19 cellular contexts compared by ENCODE assay signal in genomic region chr1:35595684-35596083, GRCh38. TPM values are rescaled to one million over a fixed set of nuclear protein-coding genes. Genes with fewer than 3 reads are reported as not detected.
DNase-seq lines count a peak whose midpoint lies in the region; ATAC-seq and TF ChIP-seq lines count a peak whose summit lies in the region.
"Had no signal": no experiment of that assay in that cellular context is flagged by ENCODE, and none has a peak within 500 bp of the region (broad histone marks: within the 10 kb centered on the region; RNA-seq: fewer than 3 reads in every experiment).

No MANE protein-coding gene starts in this region.

- no peak overlapping the region for H4K8ac ChIP-seq in neuronal stem cell (ENCODE audit: low read depth, low read length)

- peaks cover 12% of the 10 kb centered on the region for H3K4me1 Mint-ChIP-seq in activated CD8-positive, alpha-beta memory T cell treated with anti-CD3 and anti-CD28 coated beads, Interleukin-2, amount 10 ng/mL, durations not matched to agents 7 days and 5 days

- H3K9me3 ChIP-seq in Panc1 (ENCODE audit: control insufficient read depth, insufficient read depth, low read depth, low read length) (no peaks in the 10 kb centered on the region), neuronal stem cell (replicated peaks in 1 of 2; ENCODE audit: control insufficient read depth in 2 of 2, insufficient read depth in 1 of 2, low read depth in 1 of 2, low read length in 2 of 2) (no peaks in the 10 kb centered on the region)
- H3K9me3 ChIP-seq: BLaER1 had no signal

- TF ChIP-seq CTCF in Panc1 (IDR thresholded peaks at IDR 0.05) = no peak
- no peak for TF ChIP-seq CTCF in foreskin fibroblast (IDR thresholded peaks at IDR 0.05; ENCODE audit: low read depth, low read length)

- peaks cover 4% of the 10 kb centered on the region for H3K36me3 ChIP-seq in Panc1 (ENCODE audit: control insufficient read depth, insufficient read depth, low read length)
- H3K36me3 ChIP-seq in neuronal stem cell (replicated peaks in 1 of 2; ENCODE audit: control insufficient read depth in 2 of 2, insufficient read depth in 2 of 2, low read length in 2 of 2) = peaks cover 5 to 29% of the 10 kb centered on the region in 2 donors

- H2BK12ac ChIP-seq in neuronal stem cell (ENCODE audit: low read length) = no peak overlapping the region

- no peak overlapping the region for H3K4me3 ChIP-seq in Panc1 (ENCODE audit: low read depth in 2 of 2, low read length in 2 of 2)
- peak overlapping the region in 1 of 2 donors; percentile 22 for H3K4me3 ChIP-seq in neuronal stem cell (ENCODE audit: low read length in 2 of 2)
- H3K4me3 ChIP-seq in foreskin fibroblast (ENCODE audit: low read depth in 1 of 2, low read length in 2 of 2) = no peak overlapping the region
- H3K4me3 ChIP-seq: BLaER1 had no signal

- H3K27ac Mint-ChIP-seq in activated CD8-positive, alpha-beta memory T cell treated with anti-CD3 and anti-CD28 coated beads, Interleukin-2, amount 10 ng/mL, durations not matched to agents 7 days and 5 days = no peak overlapping the region

- H3K79me1 ChIP-seq in neuronal stem cell (ENCODE audit: low read depth, low read length) = no peaks in the 10 kb centered on the region

- H3K27me3 Mint-ChIP-seq in activated CD8-positive, alpha-beta memory T cell treated with anti-CD3 and anti-CD28 coated beads, Interleukin-2, amount 10 ng/mL, durations not matched to agents 7 days and 5 days = no peaks in the 10 kb centered on the region
- H3K27me3 Mint-ChIP-seq: CD8-positive, alpha-beta memory T cell had no signal

- BruUV-seq in Panc1 (replicated peaks; lab: Mats Ljungman, UMichigan) = no TSS peak

- no peak overlapping the region for H3K18ac ChIP-seq in neuronal stem cell (ENCODE audit: low read length)

- no peak overlapping the region for H2AFZ ChIP-seq in neuronal stem cell (ENCODE audit: low read length)

- H3K4ac ChIP-seq in neuronal stem cell (ENCODE audit: low read length) = no peak overlapping the region

- WGBS in neuronal stem cell (ENCODE audit: extremely low coverage in 2 of 2, insufficient read length in 2 of 2, insufficient replicate concordance in 1 of 2), 2 donors = no CpG with 5 or more reads among the region's 7 CpGs

- no peak for ATAC-seq in activated CD8-positive, alpha-beta memory T cell treated with anti-CD3 and anti-CD28 coated beads, Interleukin-2, amount 10 ng/mL, durations not matched to agents 7 days and 5 days
- peak; percentile 18; the same call in 1 of the 2 replicates for ATAC-seq in Panc1

- H3K27ac ChIP-seq in Panc1 (ENCODE audit: low read length) (no peak overlapping the region), neuronal stem cell (replicated peaks; ENCODE audit: low read length) (no peak overlapping the region)
- H3K27ac ChIP-seq: BLaER1 had no signal

- H3K27me3 ChIP-seq in Panc1 (ENCODE audit: control insufficient read depth, insufficient read depth, low read length) (no peaks in the 10 kb centered on the region), neuronal stem cell (ENCODE audit: control insufficient read depth in 3 of 3, insufficient read depth in 3 of 3, low read depth in 1 of 3, low read length in 3 of 3) (no peaks in the 10 kb centered on the region)
- H3K27me3 ChIP-seq: BLaER1 had no signal

- H3K4me2 ChIP-seq in neuronal stem cell (ENCODE audit: insufficient read depth, low read length, poor library complexity, severe bottlenecking) = no peak overlapping the region
- H3K4me2 ChIP-seq: BLaER1 had no signal

- peak overlapping the region; percentile 65 for H3K9ac ChIP-seq in neuronal stem cell (ENCODE audit: low read depth, low read length, poor library complexity)
- H3K9ac ChIP-seq: BLaER1 had no signal

- no peak overlapping the region for H3K4me3 Mint-ChIP-seq in activated CD8-positive, alpha-beta memory T cell treated with anti-CD3 and anti-CD28 coated beads, Interleukin-2, amount 10 ng/mL, durations not matched to agents 7 days and 5 days
- H3K4me3 Mint-ChIP-seq: CD8-positive, alpha-beta memory T cell had no signal

- H2BK5ac ChIP-seq in neuronal stem cell (ENCODE audit: low read length) = no peak overlapping the region

- H2BK120ac ChIP-seq in neuronal stem cell (ENCODE audit: low read depth, low read length) = no peak overlapping the region

- H2BK15ac ChIP-seq in neuronal stem cell (ENCODE audit: low read length) = no peak overlapping the region

- H2AK5ac ChIP-seq in neuronal stem cell (ENCODE audit: low read depth, low read length) = no peak overlapping the region

- intact Hi-C loops in Panc1 (cut with micrococcal nuclease; ENCODE audit: unreplicated experiment) = no loop called here

- no peak overlapping the region for H3K14ac ChIP-seq in neuronal stem cell (ENCODE audit: low read length)

- POLR2A ChIA-PET in Panc1 (lab: Charles Lee) = no interaction called here

- CTCF ChIA-PET in activated CD8-positive, alpha-beta memory T cell treated with anti-CD3 and anti-CD28 coated beads, Interleukin-2, amount 10 ng/mL, durations not matched to agents 7 days and 5 days (lab: Charles Lee) = no interaction called here
- CTCF ChIA-PET in Panc1 (lab: Charles Lee) = no interaction called here

- in situ Hi-C loops in Panc1 (cut with HindIII; ENCODE audit: low pct_unique_long_range_greater_than_20kb, low sequenced_read_pairs) = no loop called here

- peaks cover 8% of the 10 kb centered on the region for H3K36me3 Mint-ChIP-seq in activated CD8-positive, alpha-beta memory T cell treated with anti-CD3 and anti-CD28 coated beads, Interleukin-2, amount 10 ng/mL, durations not matched to agents 7 days and 5 days

- no peaks in the 10 kb centered on the region for H3K9me3 Mint-ChIP-seq in activated CD8-positive, alpha-beta memory T cell treated with anti-CD3 and anti-CD28 coated beads, Interleukin-2, amount 10 ng/mL, durations not matched to agents 7 days and 5 days (ENCODE audit: low read depth)
- H3K9me3 Mint-ChIP-seq: CD8-positive, alpha-beta memory T cell had no signal

- H3K4me1 ChIP-seq in Panc1 (ENCODE audit: control insufficient read depth, insufficient read depth, low read length) = no peaks in the 10 kb centered on the region
- no peaks in the 10 kb centered on the region for H3K4me1 ChIP-seq in neuronal stem cell (ENCODE audit: control insufficient read depth in 2 of 2, insufficient read depth in 1 of 2, low read depth in 1 of 2, low read length in 2 of 2)

- peak; percentile 11 for DNase-seq in activated CD8-positive, alpha-beta memory T cell treated with anti-CD3 and anti-CD28 coated beads, Interleukin-2, amount 10 ng/mL, durations not matched to agents 7 days and 5 days
- no peak for DNase-seq in activated CD8-positive, alpha-beta memory T cell treated with anti-CD3 and anti-CD28 coated beads, Interleukin-2, amount 50 U/mL, for 48 hours
- no peak for DNase-seq in Panc1 (ENCODE audit: low read depth, low spot score)
- no peak for DNase-seq in neuronal stem cell (ENCODE audit: low spot score)
- DNase-seq in foreskin fibroblast = no peak
- no peak for DNase-seq in stimulated activated CD4-positive, alpha-beta T cell treated with anti-CD3 and anti-CD28 coated beads, Interleukin-2, amount 100 ng/mL, for 48 hours
- DNase-seq: CD8-positive, alpha-beta memory T cell; DMS79; KBM-7; MV-4-11; NCI-H1417 treated with DMSO at 0.1 percent for 48 hours; NCI-H2029; NCI-H2171; NCI-H446; OCI-M1; RPMI8226 had no signal

- no peak overlapping the region for H4K91ac ChIP-seq in neuronal stem cell (ENCODE audit: low read depth, low read length, poor library complexity)

- no peak overlapping the region for H3K23ac ChIP-seq in neuronal stem cell (ENCODE audit: low read depth, low read length, poor library complexity)

RNA-seq across cellular contexts. Expression of gene TFAP2E, which starts 22.6 kb away (rescaled TPM):
- total RNA-seq in activated CD8-positive, alpha-beta memory T cell treated with anti-CD3 and anti-CD28 coated beads, Interleukin-2, amount 10 ng/mL, durations not matched to agents 7 days and 5 days = 1 to 10 TPM in 1 of 2 experiments, under 1 TPM in 1; 0.68 to 1.0 TPM
- total RNA-seq in Panc1 (2021; ENCODE audit: unreplicated experiment) = 3.2 TPM
- polyA plus RNA-seq in Panc1 (2012; ENCODE audit: insufficient read length) = 2.9 TPM
- 0.25 TPM for polyA plus RNA-seq in neuronal stem cell (2013, experiment 1 of 2)
- polyA plus RNA-seq in neuronal stem cell (2013, experiment 2 of 2) = 0.24 TPM
- total RNA-seq: A172, G401 had no signal

RNA-seq across cellular contexts. Expression of gene NCDN, which starts 38.1 kb away (rescaled TPM):
- total RNA-seq in activated CD8-positive, alpha-beta memory T cell treated with anti-CD3 and anti-CD28 coated beads, Interleukin-2, amount 10 ng/mL, durations not matched to agents 7 days and 5 days = 10 to 100 TPM; 20.1 to 31.7 TPM
- 64.1 TPM for total RNA-seq in Panc1 (2021; ENCODE audit: unreplicated experiment)
- polyA plus RNA-seq in Panc1 (2012; ENCODE audit: insufficient read length) = 75.4 TPM
- polyA plus RNA-seq in neuronal stem cell (2013, experiment 1 of 2) = 9.2 TPM
- polyA plus RNA-seq in neuronal stem cell (2013, experiment 2 of 2) = 9.4 TPM

RNA-seq across cellular contexts. Expression of gene KIAA0319L, which starts 38.5 kb away (rescaled TPM):
- total RNA-seq in activated CD8-positive, alpha-beta memory T cell treated with anti-CD3 and anti-CD28 coated beads, Interleukin-2, amount 10 ng/mL, durations not matched to agents 7 days and 5 days = 10 to 100 TPM; 36.0 to 45.7 TPM
- total RNA-seq in Panc1 (2021; ENCODE audit: unreplicated experiment) = 60.0 TPM
- 42.7 TPM for polyA plus RNA-seq in Panc1 (2012; ENCODE audit: insufficient read length)
- polyA plus RNA-seq in neuronal stem cell (2013, experiment 1 of 2) = 28.2 TPM
- 29.4 TPM for polyA plus RNA-seq in neuronal stem cell (2013, experiment 2 of 2)

RNA-seq across cellular contexts. Expression of gene PSMB2, which starts 45.6 kb away (rescaled TPM):
- 100 to 1,000 TPM in 1 of 2 experiments, 10 to 100 TPM in 1; 88.8 to 103 TPM for total RNA-seq in activated CD8-positive, alpha-beta memory T cell treated with anti-CD3 and anti-CD28 coated beads, Interleukin-2, amount 10 ng/mL, durations not matched to agents 7 days and 5 days
- total RNA-seq in Panc1 (2021; ENCODE audit: unreplicated experiment) = 95.0 TPM
- polyA plus RNA-seq in Panc1 (2012; ENCODE audit: insufficient read length) = 79.1 TPM
- polyA plus RNA-seq in neuronal stem cell (2013, experiment 1 of 2) = 128 TPM
- 125 TPM for polyA plus RNA-seq in neuronal stem cell (2013, experiment 2 of 2)
